ENCODE assay signal across 16 cellular contexts in genomic region chr1:24020032-24020431, GRCh38. TPM values are rescaled to one million over a fixed set of nuclear protein-coding genes. Genes with fewer than 3 reads are reported as not detected.
A peak's percentile ranks its signal among the peaks of the same experiment; 100 is the strongest.
DNase-seq lines count a peak whose midpoint lies in the region; ATAC-seq lines count a peak whose summit lies in the region.
"Had no signal": no experiment of that assay in that cellular context is flagged by ENCODE, and none has a peak within 500 bp of the region (broad histone marks: within the 10 kb centered on the region; RNA-seq: fewer than 3 reads in every experiment).

No MANE protein-coding gene starts in this region.

- H3K27me3 ChIP-seq in ACC112 (ENCODE audit: insufficient read depth, low read length), result no peaks in the 10 kb centered on the region

- DNase-seq in left ventricle myocardium superior, result peak; percentile 40
- peak; percentile 78 for DNase-seq in sciatic nerve (ENCODE audit: low spot score)
- no peak for DNase-seq in activated CD8-positive, alpha-beta T cell treated with anti-CD3 and anti-CD28 coated beads, Interleukin-2, amount 10 ng/mL, durations not matched to agents 7 days and 5 days
- DNase-seq in activated T-cell treated with anti-CD3 and anti-CD28 coated beads, Interleukin-2, amount 50 U/mL, for 48 hours, result no peak
- DNase-seq in T-cell, result no peak
- DNase-seq: activated CD4-positive, alpha-beta T cell treated with anti-CD3 and anti-CD28 coated beads, Interleukin-2, amount 10 ng/mL, durations not matched to agents 24 days and 14 days; activated naive CD8-positive, alpha-beta T cell treated with anti-CD3 and anti-CD28 coated beads, Interleukin-2, amount 10 ng/mL, durations not matched to agents 7 days and 5 days; foreskin melanocyte; GF-D8; Karpas-422; NCI-H446 treated with DMSO at 0.1 percent for 48 hours had no signal

- H3K27me3 Mint-ChIP-seq in activated CD8-positive, alpha-beta T cell treated with anti-CD3 and anti-CD28 coated beads, Interleukin-2, amount 10 ng/mL, durations not matched to agents 7 days and 5 days (ENCODE audit: low read depth), result peaks cover 10% of the 10 kb centered on the region
- H3K27me3 Mint-ChIP-seq in T-cell, result peaks cover 0 to 2% of the 10 kb centered on the region in 2 donors

- ATAC-seq in left ventricle myocardium superior (no peak), sciatic nerve (peak; percentile 75), GM19324 (IDR thresholded peaks at IDR 0.05; ENCODE audit: low FRiP score, unreplicated experiment) (no peak), T-cell (replicated peaks in 1 of 4) (no peak)
- ATAC-seq in activated CD8-positive, alpha-beta T cell treated with anti-CD3 and anti-CD28 coated beads, Interleukin-2, amount 10 ng/mL, durations not matched to agents 7 days and 5 days, result no peak
- ATAC-seq: HCT116 had no signal

- H2AFZ ChIP-seq in ACC112 (ENCODE audit: low read length, unreplicated experiment), result no peak overlapping the region

- H3K27ac Mint-ChIP-seq in activated CD8-positive, alpha-beta T cell treated with anti-CD3 and anti-CD28 coated beads, Interleukin-2, amount 10 ng/mL, durations not matched to agents 7 days and 5 days, result no peak overlapping the region
- H3K27ac Mint-ChIP-seq in T-cell, result no peak overlapping the region
- H3K27ac Mint-ChIP-seq: activated CD4-positive, alpha-beta T cell treated with anti-CD3 and anti-CD28 coated beads, Interleukin-2, amount 10 ng/mL, durations not matched to agents 24 days and 14 days; activated naive CD8-positive, alpha-beta T cell treated with anti-CD3 and anti-CD28 coated beads, Interleukin-2, amount 10 ng/mL, durations not matched to agents 7 days and 5 days had no signal

- H3K27ac ChIP-seq in ACC112 (ENCODE audit: low read depth, low read length), result peak overlapping the region; percentile 99
- H3K27ac ChIP-seq in angular gyrus (ENCODE audit: low read depth, low read length), result peak overlapping the region; percentile 31
- H3K27ac ChIP-seq: SK-N-MC had no signal

- no peak overlapping the region for H3K4me3 Mint-ChIP-seq in activated CD8-positive, alpha-beta T cell treated with anti-CD3 and anti-CD28 coated beads, Interleukin-2, amount 10 ng/mL, durations not matched to agents 7 days and 5 days
- H3K4me3 Mint-ChIP-seq in T-cell, result no peak overlapping the region
- H3K4me3 Mint-ChIP-seq: activated CD4-positive, alpha-beta T cell treated with anti-CD3 and anti-CD28 coated beads, Interleukin-2, amount 10 ng/mL, durations not matched to agents 24 days and 14 days; activated naive CD8-positive, alpha-beta T cell treated with anti-CD3 and anti-CD28 coated beads, Interleukin-2, amount 10 ng/mL, durations not matched to agents 7 days and 5 days had no signal

- no peaks in the 10 kb centered on the region for H3K36me3 Mint-ChIP-seq in activated CD8-positive, alpha-beta T cell treated with anti-CD3 and anti-CD28 coated beads, Interleukin-2, amount 10 ng/mL, durations not matched to agents 7 days and 5 days (ENCODE audit: low read depth)
- no peaks in the 10 kb centered on the region for H3K36me3 Mint-ChIP-seq in T-cell
- H3K36me3 Mint-ChIP-seq: activated naive CD8-positive, alpha-beta T cell treated with anti-CD3 and anti-CD28 coated beads, Interleukin-2, amount 10 ng/mL, durations not matched to agents 7 days and 5 days had no signal

- no peaks in the 10 kb centered on the region for H3K36me3 ChIP-seq in ACC112 (ENCODE audit: insufficient read depth, low read length)

- no peaks in the 10 kb centered on the region for H3K9me3 Mint-ChIP-seq in activated CD8-positive, alpha-beta T cell treated with anti-CD3 and anti-CD28 coated beads, Interleukin-2, amount 10 ng/mL, durations not matched to agents 7 days and 5 days (ENCODE audit: insufficient read depth)
- H3K9me3 Mint-ChIP-seq in T-cell, result no peaks in the 10 kb centered on the region
- H3K9me3 Mint-ChIP-seq: activated CD4-positive, alpha-beta T cell treated with anti-CD3 and anti-CD28 coated beads, Interleukin-2, amount 10 ng/mL, durations not matched to agents 24 days and 14 days; activated naive CD8-positive, alpha-beta T cell treated with anti-CD3 and anti-CD28 coated beads, Interleukin-2, amount 10 ng/mL, durations not matched to agents 7 days and 5 days had no signal

- CTCF ChIA-PET in activated CD8-positive, alpha-beta T cell treated with anti-CD3 and anti-CD28 coated beads, Interleukin-2, amount 10 ng/mL, durations not matched to agents 7 days and 5 days (lab: Charles Lee), result no interaction called here
- CTCF ChIA-PET in T-cell (lab: Charles Lee), result no interaction called here

- H3K4me1 Mint-ChIP-seq in activated CD8-positive, alpha-beta T cell treated with anti-CD3 and anti-CD28 coated beads, Interleukin-2, amount 10 ng/mL, durations not matched to agents 7 days and 5 days (ENCODE audit: low read depth), result no peaks in the 10 kb centered on the region
- H3K4me1 Mint-ChIP-seq in T-cell, result no peaks in the 10 kb centered on the region
- H3K4me1 Mint-ChIP-seq: activated CD4-positive, alpha-beta T cell treated with anti-CD3 and anti-CD28 coated beads, Interleukin-2, amount 10 ng/mL, durations not matched to agents 24 days and 14 days; activated naive CD8-positive, alpha-beta T cell treated with anti-CD3 and anti-CD28 coated beads, Interleukin-2, amount 10 ng/mL, durations not matched to agents 7 days and 5 days had no signal

- no peak overlapping the region for H3K4me3 ChIP-seq in ACC112 (ENCODE audit: low read depth, low read length)
- H3K4me3 ChIP-seq: SK-N-MC had no signal

- POLR2A ChIA-PET in activated CD8-positive, alpha-beta T cell treated with anti-CD3 and anti-CD28 coated beads, Interleukin-2, amount 10 ng/mL, durations not matched to agents 7 days and 5 days (lab: Charles Lee), result no interaction called here
- POLR2A ChIA-PET in T-cell (lab: Charles Lee), result no interaction called here

- intact Hi-C loops in left ventricle myocardium superior (cut with micrococcal nuclease), result no loop called here
- intact Hi-C loops in sciatic nerve (cut with DNase I), result no loop called here

- H3K4me1 ChIP-seq in ACC112 (ENCODE audit: control insufficient read depth, insufficient read depth, low read length, unreplicated experiment), result peaks cover 51% of the 10 kb centered on the region

- no peaks in the 10 kb centered on the region for H3K79me2 ChIP-seq in ACC112 (ENCODE audit: control insufficient read depth, insufficient read depth, low read length, unreplicated experiment)

RNA-seq across cellular contexts. Expression of gene SRSF10, which starts 39.9 kb away (rescaled TPM):
- total RNA-seq in left ventricle myocardium superior (57.6 TPM), sciatic nerve (92.1 TPM), T-cell (100 to 1,000 TPM; 145 to 240 (median 153) TPM)
- total RNA-seq in activated CD8-positive, alpha-beta T cell treated with anti-CD3 and anti-CD28 coated beads, Interleukin-2, amount 10 ng/mL, durations not matched to agents 7 days and 5 days, result 100 to 1,000 TPM; 223 to 228 TPM

Comparison
In these comparisons a context has a peak if more than half of its experiments do, and no peak if none do; other contexts are left out.
1. DNase-seq: peak in left ventricle myocardium superior (single experiment) and sciatic nerve (single experiment); none in activated CD8-positive, alpha-beta T cell treated with anti-CD3 and anti-CD28 coated beads, Interleukin-2, amount 10 ng/mL, durations not matched to agents 7 days and 5 days (single experiment), activated T-cell treated with anti-CD3 and anti-CD28 coated beads, Interleukin-2, amount 50 U/mL, for 48 hours (0 of 2) and T-cell (0 of 34).